26 cellular contexts compared by ENCODE assay signal in the genomic region with DNA sequence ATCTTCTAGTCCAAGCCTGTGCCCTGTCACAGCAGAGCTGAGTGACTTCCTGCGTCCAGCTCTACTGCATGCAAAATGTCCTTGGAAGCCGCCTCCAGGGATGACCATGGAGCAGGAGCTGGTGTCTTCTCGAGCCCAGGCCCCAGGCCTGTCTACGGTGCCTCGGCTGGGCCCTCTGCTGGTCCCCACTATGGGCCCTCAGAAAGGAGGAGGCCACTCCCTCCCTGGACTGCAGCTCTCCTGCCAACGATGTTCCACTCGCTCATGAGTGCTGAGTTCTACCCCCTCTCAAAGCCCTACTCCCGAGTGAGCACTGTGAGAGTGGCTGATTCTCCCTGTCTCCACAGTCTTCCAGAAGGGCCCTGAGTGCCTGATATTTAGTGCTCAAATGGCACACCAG.
A peak's percentile ranks its signal among the peaks of the same experiment; 100 is the strongest.
DNase-seq lines count a peak whose midpoint lies in the region; ATAC-seq, FAIRE-seq and TF ChIP-seq lines count a peak whose summit lies in the region.
"Had no signal": no experiment of that assay in that cellular context is flagged by ENCODE, and none has a peak within 500 bp of the region (broad histone marks: within the 10 kb centered on the region; RNA-seq: fewer than 3 reads in every experiment).

No MANE protein-coding gene starts in this region.

- no peak overlapping the region for H2AFZ ChIP-seq in mesenchymal stem cell (ENCODE audit: low read depth, low read length)
- H2AFZ ChIP-seq: GM23338 had no signal

- TF ChIP-seq POLR2A in vagina (IDR thresholded peaks at IDR 0.05), result no peak

- no peaks in the 10 kb centered on the region for H3K79me1 ChIP-seq in mesenchymal stem cell (replicated peaks; ENCODE audit: low read length, poor library complexity, severe bottlenecking)

- peak in 2 of 3 donors; percentile 5 to 11 for DNase-seq in right cardiac atrium
- DNase-seq in cardiac septum (ENCODE audit: low spot score), result no peak
- DNase-seq in kidney, result peak; percentile 30
- peak; percentile 64 for DNase-seq in posterior vena cava (ENCODE audit: low spot score)
- DNase-seq in upper lobe of right lung, result peak; percentile 33
- DNase-seq in vagina (ENCODE audit: extremely low spot score in 2 of 2), result no peak
- no peak for DNase-seq in NCI-H2029 treated with DMSO at 0.1 percent for 48 hours (lab: John Stamatoyannopoulos, UW)
- no peak for DNase-seq in mesenchymal stem cell
- DNase-seq: 8988T; ACHN; AML-193; BE2C; CD4-positive, alpha-beta T cell; CD8-positive, alpha-beta memory T cell; DMS 273 treated with DMSO at 0.1 percent for 48 hours; DMS79; EL; GDM1; H9 had no signal

- WGBS in right cardiac atrium, result 88% methylated on average over 8 of the region's 8 CpGs
- WGBS in mesenchymal stem cell, result 82% methylated on average over 8 of the region's 8 CpGs

- no peak overlapping the region for H4K8ac ChIP-seq in mesenchymal stem cell (ENCODE audit: low read length)

- H2AK5ac ChIP-seq in mesenchymal stem cell (ENCODE audit: low read length, severe bottlenecking), result no peak overlapping the region

- no peak for TF ChIP-seq CTCF in kidney (IDR thresholded peaks at IDR 0.05; ENCODE audit: borderline replicate concordance, extremely low read depth, insufficient read depth)
- no peak for TF ChIP-seq CTCF in upper lobe of right lung (IDR thresholded peaks at IDR 0.05)
- TF ChIP-seq CTCF in vagina (IDR thresholded peaks at IDR 0.05), result no peak

- no peaks in the 10 kb centered on the region for H3K27me3 ChIP-seq in right cardiac atrium (ENCODE audit: control insufficient read depth, insufficient read depth)
- no peaks in the 10 kb centered on the region for H3K27me3 ChIP-seq in upper lobe of right lung
- no peaks in the 10 kb centered on the region for H3K27me3 ChIP-seq in vagina
- H3K27me3 ChIP-seq in mesenchymal stem cell (ENCODE audit: control insufficient read depth in 1 of 2, insufficient read depth in 1 of 2, low read length in 2 of 2), result no peaks in the 10 kb centered on the region
- H3K27me3 ChIP-seq: BE2C; BLaER1 treated with 17β-estradiol and CSF1 and Interleukin-3, amounts not matched to agents 10 nM and 100 nM had no signal

- H2BK12ac ChIP-seq in mesenchymal stem cell (ENCODE audit: low read length in 2 of 2), result no peak overlapping the region

- H3K36me3 ChIP-seq in kidney (ENCODE audit: control insufficient read depth in 1 of 2, insufficient read depth in 2 of 2, low read length in 2 of 2) (no peaks in the 10 kb centered on the region), upper lobe of right lung (no peaks in the 10 kb centered on the region), vagina (no peaks in the 10 kb centered on the region), mesenchymal stem cell (ENCODE audit: control insufficient read depth in 1 of 2, insufficient read depth in 2 of 2, low read depth in 1 of 2, low read length in 2 of 2) (no peaks in the 10 kb centered on the region)
- H3K36me3 ChIP-seq: BE2C; BLaER1 treated with 17β-estradiol and CSF1 and Interleukin-3, amounts not matched to agents 10 nM and 100 nM had no signal

- no peak overlapping the region for H2BK15ac ChIP-seq in mesenchymal stem cell (ENCODE audit: low read depth, poor library complexity, severe bottlenecking)

- H3K9me3 ChIP-seq in right cardiac atrium (ENCODE audit: control insufficient read depth, low read length) (no peaks in the 10 kb centered on the region), kidney (ENCODE audit: control insufficient read depth in 1 of 2, low read length in 2 of 2) (peaks cover 0 to 5% of the 10 kb centered on the region in 2 donors), upper lobe of right lung (no peaks in the 10 kb centered on the region), vagina (no peaks in the 10 kb centered on the region), mesenchymal stem cell (ENCODE audit: control insufficient read depth, low read length) (peaks cover 18% of the 10 kb centered on the region)
- H3K9me3 ChIP-seq: A549, BE2C had no signal

- no peak overlapping the region for H3K27ac ChIP-seq in right cardiac atrium (ENCODE audit: low read length)
- H3K27ac ChIP-seq in kidney (ENCODE audit: low read depth in 2 of 2, low read length in 2 of 2), result no peak overlapping the region
- no peak overlapping the region for H3K27ac ChIP-seq in upper lobe of right lung
- no peak overlapping the region for H3K27ac ChIP-seq in vagina
- H3K27ac ChIP-seq in mesenchymal stem cell (ENCODE audit: low read length, poor library complexity, severe bottlenecking), result no peak overlapping the region
- H3K27ac ChIP-seq: A549; BLaER1 treated with 17β-estradiol and CSF1 and Interleukin-3, amounts not matched to agents 10 nM and 100 nM had no signal

- ATAC-seq in right cardiac atrium (no peak), upper lobe of right lung (no peak)
- ATAC-seq: A549, GM12878, GM23338, HCT116 had no signal

- intact Hi-C loops in right cardiac atrium (cut with DNase I), result no loop called here
- intact Hi-C loops in cardiac septum (cut with DNase I), result no loop called here
- intact Hi-C loops in kidney (cut with DNase I), result no loop called here
- intact Hi-C loops in posterior vena cava (cut with DNase I), result no loop called here
- intact Hi-C loops in upper lobe of right lung (cut with DNase I), result no loop called here
- intact Hi-C loops in vagina (cut with DNase I), result no loop called here

- H3K23ac ChIP-seq in mesenchymal stem cell (ENCODE audit: low read length in 2 of 2), result no peak overlapping the region

- no peak overlapping the region for H2BK5ac ChIP-seq in mesenchymal stem cell (ENCODE audit: low read depth, low read length, poor library complexity, severe bottlenecking)

- H3K4ac ChIP-seq in mesenchymal stem cell (ENCODE audit: low read depth in 1 of 2, low read length in 2 of 2), result no peak overlapping the region

- H2BK120ac ChIP-seq in mesenchymal stem cell (ENCODE audit: low read depth, low read length), result no peak overlapping the region

- H3K4me3 ChIP-seq in right cardiac atrium (ENCODE audit: low read length) (no peak overlapping the region), kidney (ENCODE audit: low read length in 2 of 2) (no peak overlapping the region), upper lobe of right lung (no peak overlapping the region), vagina (no peak overlapping the region), mesenchymal stem cell (ENCODE audit: insufficient read depth in 1 of 2, low read depth in 1 of 2, low read length in 2 of 2) (no peak overlapping the region)
- H3K4me3 ChIP-seq: A549; BLaER1 treated with 17β-estradiol and CSF1 and Interleukin-3, amounts not matched to agents 10 nM and 100 nM; GM12878; GM23338 had no signal

- no peak for FAIRE-seq in kidney (lab: Jason Lieb, UNC)
- FAIRE-seq: A549, D721Med, GM12878, GM19239 had no signal

- H3K18ac ChIP-seq in mesenchymal stem cell (ENCODE audit: low read depth in 1 of 2, low read length in 2 of 2), result no peak overlapping the region

- H4K91ac ChIP-seq in mesenchymal stem cell (ENCODE audit: low read length), result no peak overlapping the region

- H3K9ac ChIP-seq in kidney (ENCODE audit: low read length in 2 of 2) (no peak overlapping the region), mesenchymal stem cell (ENCODE audit: low read length) (no peak overlapping the region)
- H3K9ac ChIP-seq: BLaER1 treated with 17β-estradiol and CSF1 and Interleukin-3, amounts not matched to agents 10 nM and 100 nM had no signal

- no peak overlapping the region for H3K14ac ChIP-seq in mesenchymal stem cell (ENCODE audit: low read length in 2 of 2)

- no peak overlapping the region for H3K4me2 ChIP-seq in mesenchymal stem cell (ENCODE audit: low read length, poor library complexity, severe bottlenecking)
- H3K4me2 ChIP-seq: A549; BLaER1 treated with 17β-estradiol and CSF1 and Interleukin-3, amounts not matched to agents 10 nM and 100 nM; GM23338 had no signal

- no peaks in the 10 kb centered on the region for H3K4me1 ChIP-seq in right cardiac atrium (ENCODE audit: control insufficient read depth, insufficient read depth, low read length)
- no peaks in the 10 kb centered on the region for H3K4me1 ChIP-seq in kidney (ENCODE audit: control insufficient read depth in 1 of 2, insufficient read depth in 1 of 2, low read depth in 1 of 2, low read length in 2 of 2)
- H3K4me1 ChIP-seq in upper lobe of right lung, result no peaks in the 10 kb centered on the region
- H3K4me1 ChIP-seq in vagina, result no peaks in the 10 kb centered on the region
- H3K4me1 ChIP-seq in mesenchymal stem cell (ENCODE audit: control insufficient read depth, insufficient read depth, low read depth, low read length), result peaks cover 2% of the 10 kb centered on the region
- H3K4me1 ChIP-seq: A549; BLaER1 treated with 17β-estradiol and CSF1 and Interleukin-3, amounts not matched to agents 10 nM and 100 nM had no signal

Comparison
In these comparisons a context has a peak if more than half of its experiments do, and no peak if none do; other contexts are left out.
1. DNase-seq: peak in right cardiac atrium (2 of 3), kidney (single experiment), posterior vena cava (single experiment) and upper lobe of right lung (single experiment); none in cardiac septum (single experiment), vagina (0 of 2), NCI-H2029 treated with DMSO at 0.1 percent for 48 hours (single experiment) and mesenchymal stem cell (single experiment).